In genomic region chr2:120526997-120527945, GRCh38 we compare ENCODE assay signal across 31 cellular contexts.
"Had no signal": no experiment of that assay in that cellular context is flagged by ENCODE, and none has a peak within 500 bp of the region (broad histone marks: within the 10 kb centered on the region; RNA-seq: fewer than 3 reads in every experiment).

No MANE protein-coding gene starts in this region.

- FAIRE-seq: endometrium, pancreas had no signal

- H3K36me3 ChIP-seq: cardiac muscle cell, colonic mucosa, gastrocnemius medialis, pancreas, right atrium auricular region, thyroid gland, upper lobe of right lung had no signal

- H3K4me3 Mint-ChIP-seq: activated CD4-positive, alpha-beta T cell treated with anti-CD3 and anti-CD28 coated beads, Interleukin-2, amount 10 ng/mL, durations not matched to agents 7 days and 5 days; activated CD8-positive, alpha-beta T cell treated with anti-CD3 and anti-CD28 coated beads for 36 hours; naive B cell; stimulated activated effector memory CD8-positive, alpha-beta T cell treated with anti-CD3 and anti-CD28 coated beads, Interleukin-12 subunit alpha, Interleukin-12 subunit beta, amount 100 ng/mL, for 72 hours; stimulated activated naive CD8-positive, alpha-beta T cell treated with anti-CD3 and anti-CD28 coated beads, Interleukin-15, amount 100 ng/mL, for 72 hours; WTC11 had no signal

- H3K4me3 ChIP-seq: cardiac muscle cell, colonic mucosa, gastrocnemius medialis, hepatocyte, pancreas, right atrium auricular region, thyroid gland, upper lobe of right lung had no signal

- ATAC-seq: activated CD8-positive, alpha-beta T cell treated with anti-CD3 and anti-CD28 coated beads for 36 hours; activated naive CD4-positive, alpha-beta T cell treated with anti-CD3 and anti-CD28 coated beads, Interleukin-2, amount 50 U/mL, for 72 hours; pancreas; stimulated activated effector memory CD8-positive, alpha-beta T cell treated with anti-CD3 and anti-CD28 coated beads, Interleukin-12 subunit alpha, Interleukin-12 subunit beta, amount 100 ng/mL, for 72 hours; upper lobe of right lung had no signal

- H3K36me3 Mint-ChIP-seq: activated naive CD4-positive, alpha-beta T cell treated with anti-CD3 and anti-CD28 coated beads, Interleukin-2, amount 50 U/mL, for 72 hours; naive B cell; stimulated activated effector memory CD8-positive, alpha-beta T cell treated with anti-CD3 and anti-CD28 coated beads, Interleukin-12 subunit alpha, Interleukin-12 subunit beta, amount 100 ng/mL, for 72 hours; WTC11 had no signal

- H3K27ac ChIP-seq: cardiac muscle cell, colonic mucosa, hepatocyte, pancreas, right atrium auricular region, thyroid gland, upper lobe of right lung had no signal

- H2AFZ ChIP-seq: hepatocyte had no signal

- H3K9me3 Mint-ChIP-seq: activated CD4-positive, alpha-beta T cell treated with anti-CD3 and anti-CD28 coated beads, Interleukin-2, amount 10 ng/mL, durations not matched to agents 7 days and 5 days; activated CD8-positive, alpha-beta T cell treated with anti-CD3 and anti-CD28 coated beads for 36 hours; activated naive CD4-positive, alpha-beta T cell treated with anti-CD3 and anti-CD28 coated beads, Interleukin-2, amount 50 U/mL, for 72 hours; activated T-helper 2 cell treated with anti-CD3 and anti-CD28 coated beads, Interferon-gamma antibody, Interleukin-2, Interleukin-4, amounts not matched to agents 10 μg/mL and 5 μg/mL and 100 μg/mL, durations not matched to agents 14 hours and 24 hours and 36 hours; stimulated activated effector memory CD8-positive, alpha-beta T cell treated with anti-CD3 and anti-CD28 coated beads, Interleukin-12 subunit alpha, Interleukin-12 subunit beta, amount 100 ng/mL, for 72 hours; stimulated activated naive CD8-positive, alpha-beta T cell treated with anti-CD3 and anti-CD28 coated beads, Interleukin-15, amount 100 ng/mL, for 72 hours had no signal

- H3K4me1 Mint-ChIP-seq: activated CD4-positive, alpha-beta T cell treated with anti-CD3 and anti-CD28 coated beads, Interleukin-2, amount 10 ng/mL, durations not matched to agents 7 days and 5 days; naive B cell; stimulated activated effector memory CD8-positive, alpha-beta T cell treated with anti-CD3 and anti-CD28 coated beads, Interleukin-12 subunit alpha, Interleukin-12 subunit beta, amount 100 ng/mL, for 72 hours; stimulated activated naive CD8-positive, alpha-beta T cell treated with anti-CD3 and anti-CD28 coated beads, Interleukin-15, amount 100 ng/mL, for 72 hours had no signal

- H3K9me3 ChIP-seq: colonic mucosa, gastrocnemius medialis, pancreas, right atrium auricular region, thyroid gland, upper lobe of right lung had no signal

- H3K79me2 ChIP-seq: hepatocyte had no signal

- H3K27me3 ChIP-seq: cardiac muscle cell, gastrocnemius medialis, hepatocyte, right atrium auricular region, thyroid gland had no signal

- H3K4me2 ChIP-seq: hepatocyte had no signal

- H3K4me1 ChIP-seq: colonic mucosa, pancreas, upper lobe of right lung had no signal

- DNase-seq: activated CD4-positive, alpha-beta T cell treated with anti-CD3 and anti-CD28 coated beads for 1 hour; activated CD4-positive, alpha-beta T cell treated with anti-CD3 and anti-CD28 coated beads, Interleukin-2, amount 10 ng/mL, durations not matched to agents 7 days and 5 days; activated CD8-positive, alpha-beta T cell treated with anti-CD3 and anti-CD28 coated beads for 36 hours; activated naive CD4-positive, alpha-beta T cell; activated T-cell treated with anti-CD3 and anti-CD28 coated beads, Interleukin-2, amount 50 U/mL, for 48 hours; cerebellar nuclear complex; colonic mucosa; effector CD8-positive, alpha-beta T cell; erythroblast; gastrocnemius medialis; islet precursor cell; left cardiac atrium; left ventricle myocardium superior; naive B cell; nucleus accumbens; pancreas; stimulated activated CD4-positive, alpha-beta T cell treated with anti-CD3 and anti-CD28 coated beads, Interleukin-12 subunit alpha, Interleukin-12 subunit beta, amount 100 ng/mL, for 4 hours; stimulated activated CD4-positive, alpha-beta T cell treated with anti-CD3 and anti-CD28 coated beads, Interleukin-4, amount 100 ng/mL, for 1 hour; stimulated activated naive CD8-positive, alpha-beta T cell treated with anti-CD3 and anti-CD28 coated beads, Interleukin-15, amount 100 ng/mL, for 72 hours; substantia nigra; T1000; thyroid gland; upper lobe of right lung had no signal

- H3K27ac Mint-ChIP-seq: activated CD4-positive, alpha-beta T cell treated with anti-CD3 and anti-CD28 coated beads, Interleukin-2, amount 10 ng/mL, durations not matched to agents 7 days and 5 days; activated CD8-positive, alpha-beta T cell treated with anti-CD3 and anti-CD28 coated beads for 36 hours; activated T-helper 2 cell treated with anti-CD3 and anti-CD28 coated beads, Interferon-gamma antibody, Interleukin-2, Interleukin-4, amounts not matched to agents 10 μg/mL and 5 μg/mL and 100 μg/mL, durations not matched to agents 14 hours and 24 hours and 36 hours; stimulated activated effector memory CD8-positive, alpha-beta T cell treated with anti-CD3 and anti-CD28 coated beads, Interleukin-12 subunit alpha, Interleukin-12 subunit beta, amount 100 ng/mL, for 72 hours; WTC11 had no signal
